ENCODE assay signal across 1 cellular context in the genomic region with DNA sequence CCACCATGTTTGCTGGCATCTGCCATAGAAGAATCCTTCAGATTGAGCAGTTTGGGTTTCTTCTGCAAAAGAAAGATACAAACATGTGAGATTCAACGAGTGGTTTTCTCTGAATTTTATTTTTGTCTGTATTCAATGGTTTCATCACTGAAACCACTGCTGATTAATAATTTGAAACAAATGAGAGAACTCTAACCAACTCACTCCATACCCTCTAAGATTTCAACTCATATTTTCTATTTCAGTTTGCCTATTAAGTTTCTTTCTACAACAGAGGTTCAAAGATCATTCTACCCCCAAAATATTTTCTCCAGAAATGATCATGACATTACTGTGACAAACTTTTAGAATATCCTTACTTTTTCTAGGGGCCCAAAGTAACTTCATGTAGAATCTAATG.
TF ChIP-seq lines count a peak whose summit lies in the region.

No MANE protein-coding gene starts in this region.

TF ChIP-seq in GM12878, 131 proteins besides CTCF, POLR2A, EP300 and RAD21:
- TF ChIP-seq EZH2 (IDR thresholded peaks at IDR 0.05; ENCODE audit: borderline replicate concordance, control insufficient read depth, low read depth, low read length), result no peak
- no peak for TF ChIP-seq SUZ12 (IDR thresholded peaks at IDR 0.05; ENCODE audit: unreplicated experiment)
- TF ChIP-seq MEF2A (IDR thresholded peaks at IDR 0.05; ENCODE audit: insufficient read depth, low read depth, low read length), result 0 out of 2 replicates have a peak, but pooled peaks have one; percentile 7
- TF ChIP-seq WRNIP1 (IDR thresholded peaks at IDR 0.05; ENCODE audit: borderline replicate concordance, low read depth, low read length), result no peak
- no peak for TF ChIP-seq TAF1 (IDR thresholded peaks at IDR 0.05; ENCODE audit: borderline replicate concordance, low read depth, low read length)
- TF ChIP-seq NFIC (IDR thresholded peaks at IDR 0.05; ENCODE audit: low read depth, low read length), result peak; percentile 22; the same call in 1 of the 2 replicates
- TF ChIP-seq, protein P1, sequence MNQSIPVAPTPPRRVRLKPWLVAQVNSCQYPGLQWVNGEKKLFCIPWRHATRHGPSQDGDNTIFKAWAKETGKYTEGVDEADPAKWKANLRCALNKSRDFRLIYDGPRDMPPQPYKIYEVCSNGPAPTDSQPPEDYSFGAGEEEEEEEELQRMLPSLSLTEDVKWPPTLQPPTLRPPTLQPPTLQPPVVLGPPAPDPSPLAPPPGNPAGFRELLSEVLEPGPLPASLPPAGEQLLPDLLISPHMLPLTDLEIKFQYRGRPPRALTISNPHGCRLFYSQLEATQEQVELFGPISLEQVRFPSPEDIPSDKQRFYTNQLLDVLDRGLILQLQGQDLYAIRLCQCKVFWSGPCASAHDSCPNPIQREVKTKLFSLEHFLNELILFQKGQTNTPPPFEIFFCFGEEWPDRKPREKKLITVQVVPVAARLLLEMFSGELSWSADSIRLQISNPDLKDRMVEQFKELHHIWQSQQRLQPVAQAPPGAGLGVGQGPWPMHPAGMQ (IDR thresholded peaks at IDR 0.05; ENCODE audit: borderline replicate concordance), result no peak
- TF ChIP-seq, protein P2, sequence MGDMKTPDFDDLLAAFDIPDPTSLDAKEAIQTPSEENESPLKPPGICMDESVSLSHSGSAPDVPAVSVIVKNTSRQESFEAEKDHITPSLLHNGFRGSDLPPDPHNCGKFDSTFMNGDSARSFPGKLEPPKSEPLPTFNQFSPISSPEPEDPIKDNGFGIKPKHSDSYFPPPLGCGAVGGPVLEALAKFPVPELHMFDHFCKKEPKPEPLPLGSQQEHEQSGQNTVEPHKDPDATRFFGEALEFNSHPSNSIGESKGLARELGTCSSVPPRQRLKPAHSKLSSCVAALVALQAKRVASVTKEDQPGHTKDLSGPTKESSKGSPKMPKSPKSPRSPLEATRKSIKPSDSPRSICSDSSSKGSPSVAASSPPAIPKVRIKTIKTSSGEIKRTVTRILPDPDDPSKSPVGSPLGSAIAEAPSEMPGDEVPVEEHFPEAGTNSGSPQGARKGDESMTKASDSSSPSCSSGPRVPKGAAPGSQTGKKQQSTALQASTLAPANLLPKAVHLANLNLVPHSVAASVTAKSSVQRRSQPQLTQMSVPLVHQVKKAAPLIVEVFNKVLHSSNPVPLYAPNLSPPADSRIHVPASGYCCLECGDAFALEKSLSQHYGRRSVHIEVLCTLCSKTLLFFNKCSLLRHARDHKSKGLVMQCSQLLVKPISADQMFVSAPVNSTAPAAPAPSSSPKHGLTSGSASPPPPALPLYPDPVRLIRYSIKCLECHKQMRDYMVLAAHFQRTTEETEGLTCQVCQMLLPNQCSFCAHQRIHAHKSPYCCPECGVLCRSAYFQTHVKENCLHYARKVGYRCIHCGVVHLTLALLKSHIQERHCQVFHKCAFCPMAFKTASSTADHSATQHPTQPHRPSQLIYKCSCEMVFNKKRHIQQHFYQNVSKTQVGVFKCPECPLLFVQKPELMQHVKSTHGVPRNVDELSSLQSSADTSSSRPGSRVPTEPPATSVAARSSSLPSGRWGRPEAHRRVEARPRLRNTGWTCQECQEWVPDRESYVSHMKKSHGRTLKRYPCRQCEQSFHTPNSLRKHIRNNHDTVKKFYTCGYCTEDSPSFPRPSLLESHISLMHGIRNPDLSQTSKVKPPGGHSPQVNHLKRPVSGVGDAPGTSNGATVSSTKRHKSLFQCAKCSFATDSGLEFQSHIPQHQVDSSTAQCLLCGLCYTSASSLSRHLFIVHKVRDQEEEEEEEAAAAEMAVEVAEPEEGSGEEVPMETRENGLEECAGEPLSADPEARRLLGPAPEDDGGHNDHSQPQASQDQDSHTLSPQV (IDR thresholded peaks at IDR 0.05), result no peak
- no peak for TF ChIP-seq TCF7 (IDR thresholded peaks at IDR 0.05; ENCODE audit: borderline replicate concordance)
- TF ChIP-seq MTA2 (IDR thresholded peaks at IDR 0.05; ENCODE audit: low read depth), result 0 out of 2 replicates have a peak, but pooled peaks have one; percentile 27
- TF ChIP-seq, protein P3, sequence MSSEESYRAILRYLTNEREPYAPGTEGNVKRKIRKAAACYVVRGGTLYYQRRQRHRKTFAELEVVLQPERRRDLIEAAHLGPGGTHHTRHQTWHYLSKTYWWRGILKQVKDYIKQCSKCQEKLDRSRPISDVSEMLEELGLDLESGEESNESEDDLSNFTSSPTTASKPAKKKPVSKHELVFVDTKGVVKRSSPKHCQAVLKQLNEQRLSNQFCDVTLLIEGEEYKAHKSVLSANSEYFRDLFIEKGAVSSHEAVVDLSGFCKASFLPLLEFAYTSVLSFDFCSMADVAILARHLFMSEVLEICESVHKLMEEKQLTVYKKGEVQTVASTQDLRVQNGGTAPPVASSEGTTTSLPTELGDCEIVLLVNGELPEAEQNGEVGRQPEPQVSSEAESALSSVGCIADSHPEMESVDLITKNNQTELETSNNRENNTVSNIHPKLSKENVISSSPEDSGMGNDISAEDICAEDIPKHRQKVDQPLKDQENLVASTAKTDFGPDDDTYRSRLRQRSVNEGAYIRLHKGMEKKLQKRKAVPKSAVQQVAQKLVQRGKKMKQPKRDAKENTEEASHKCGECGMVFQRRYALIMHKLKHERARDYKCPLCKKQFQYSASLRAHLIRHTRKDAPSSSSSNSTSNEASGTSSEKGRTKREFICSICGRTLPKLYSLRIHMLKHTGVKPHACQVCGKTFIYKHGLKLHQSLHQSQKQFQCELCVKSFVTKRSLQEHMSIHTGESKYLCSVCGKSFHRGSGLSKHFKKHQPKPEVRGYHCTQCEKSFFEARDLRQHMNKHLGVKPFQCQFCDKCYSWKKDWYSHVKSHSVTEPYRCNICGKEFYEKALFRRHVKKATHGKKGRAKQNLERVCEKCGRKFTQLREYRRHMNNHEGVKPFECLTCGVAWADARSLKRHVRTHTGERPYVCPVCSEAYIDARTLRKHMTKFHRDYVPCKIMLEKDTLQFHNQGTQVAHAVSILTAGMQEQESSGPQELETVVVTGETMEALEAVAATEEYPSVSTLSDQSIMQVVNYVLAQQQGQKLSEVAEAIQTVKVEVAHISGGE (CRISPR knock-in tag; IDR thresholded peaks at IDR 0.05), result no peak
- no peak for TF ChIP-seq ZNF622 (IDR thresholded peaks at IDR 0.05)
- no peak for TF ChIP-seq HDAC2 (IDR thresholded peaks at IDR 0.05)
- peak; percentile 64 for TF ChIP-seq RUNX3 (IDR thresholded peaks at IDR 0.05; ENCODE audit: low read length)
- TF ChIP-seq CREM (IDR thresholded peaks at IDR 0.05; ENCODE audit: low read depth), result no peak
- no peak for TF ChIP-seq CHD2 (IDR thresholded peaks at IDR 0.05; ENCODE audit: borderline replicate concordance, low read depth, low read length)
- no peak for TF ChIP-seq SIX5 (IDR thresholded peaks at IDR 0.05; ENCODE audit: low read depth, low read length, severe bottlenecking)
- TF ChIP-seq ZNF207 (IDR thresholded peaks at IDR 0.05; ENCODE audit: borderline replicate concordance), result no peak
- TF ChIP-seq HDGF (IDR thresholded peaks at IDR 0.05), result no peak
- TF ChIP-seq JUNB (IDR thresholded peaks at IDR 0.05), result peak; percentile 24; the same call in 1 of the 2 replicates
- no peak for TF ChIP-seq CHD1 (IDR thresholded peaks at IDR 0.05; ENCODE audit: low read depth, low read length)
